Comparison of ENCODE assay signal across 1 cellular context in the genomic region with DNA sequence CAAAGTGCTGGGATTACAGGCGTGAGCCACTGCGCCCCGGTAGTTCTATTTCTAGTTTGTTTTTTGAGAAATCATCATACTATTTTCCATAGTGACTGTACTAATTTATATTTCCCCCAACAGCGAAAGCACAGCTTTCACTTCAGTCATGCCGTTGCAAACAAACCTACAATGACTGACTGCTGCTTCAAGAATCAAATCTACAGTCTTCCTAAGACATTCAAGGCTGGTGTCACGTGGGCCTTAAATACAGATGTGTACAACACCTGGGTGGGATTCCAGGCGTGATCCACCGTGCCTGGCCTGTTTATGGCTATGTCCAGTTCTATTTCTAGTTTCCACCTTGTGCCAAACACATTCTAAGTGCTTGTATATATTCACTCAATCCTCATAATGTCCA.
TF ChIP-seq lines count a peak whose summit lies in the region.

No MANE protein-coding gene starts in this region.

TF ChIP-seq in IMR-90, 13 proteins besides CTCF, POLR2A, EP300 and RAD21:
- TF ChIP-seq, protein P1, sequence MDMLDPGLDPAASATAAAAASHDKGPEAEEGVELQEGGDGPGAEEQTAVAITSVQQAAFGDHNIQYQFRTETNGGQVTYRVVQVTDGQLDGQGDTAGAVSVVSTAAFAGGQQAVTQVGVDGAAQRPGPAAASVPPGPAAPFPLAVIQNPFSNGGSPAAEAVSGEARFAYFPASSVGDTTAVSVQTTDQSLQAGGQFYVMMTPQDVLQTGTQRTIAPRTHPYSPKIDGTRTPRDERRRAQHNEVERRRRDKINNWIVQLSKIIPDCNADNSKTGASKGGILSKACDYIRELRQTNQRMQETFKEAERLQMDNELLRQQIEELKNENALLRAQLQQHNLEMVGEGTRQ (IDR thresholded peaks at IDR 0.05; ENCODE audit: low read depth, low read length) = peak; percentile 51
- no peak for TF ChIP-seq BHLHE40 (IDR thresholded peaks at IDR 0.05; ENCODE audit: low read depth, low read length)
